ENCODE assay signal across 22 cellular contexts in the genomic region with DNA sequence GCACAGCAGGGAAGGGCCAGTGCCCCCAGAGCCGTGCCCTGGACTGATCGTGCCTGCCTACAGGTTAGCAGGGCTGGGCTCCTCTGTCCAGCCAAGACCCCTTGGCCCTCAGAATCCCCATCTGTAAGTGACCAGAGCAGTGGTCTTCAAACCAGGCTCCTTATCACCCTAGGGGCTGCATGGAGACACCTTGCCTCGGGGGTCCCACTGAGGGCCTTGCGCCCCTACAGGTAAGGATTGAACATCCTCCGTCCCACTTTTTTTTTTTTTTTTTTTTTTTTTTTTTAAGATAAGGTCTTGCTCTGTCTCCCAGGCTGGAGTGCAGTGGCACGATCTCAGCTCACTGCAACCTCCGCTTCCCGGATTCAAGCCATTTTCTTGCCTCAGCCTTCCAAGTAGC. TPM values are rescaled to one million over a fixed set of nuclear protein-coding genes. Genes with fewer than 3 reads are reported as not detected.
"Had no signal": no experiment of that assay in that cellular context is flagged by ENCODE, and none has a peak within 500 bp of the region (broad histone marks: within the 10 kb centered on the region; RNA-seq: fewer than 3 reads in every experiment).

No MANE protein-coding gene starts in this region.

- H3K27me3 ChIP-seq: MG63 had no signal

- H3K27ac Mint-ChIP-seq: T-cell had no signal

- H3K9ac ChIP-seq: SK-N-SH had no signal

- H3K4me1 Mint-ChIP-seq: T-cell had no signal

- DNase-seq: Karpas-422, KG1, MG63, NCI-H1092 treated with DMSO at 0.1 percent for 48 hours, NCI-H1436, NCI-H187, NCI-H2029, NCI-H2081 treated with DMSO at 0.1 percent for 48 hours, NCI-H2171, NCI-H226, NCI-H446, NCI-H510A, NCI-H524 treated with DMSO at 0.1 percent for 48 hours, NCI-H69, NCI-H774, SHP77, SK-N-SH, SW 1271, T-cell had no signal

- H3K9me3 ChIP-seq: SK-N-SH had no signal

- H3K36me3 Mint-ChIP-seq: T-cell had no signal

- H3K4me3 Mint-ChIP-seq: T-cell had no signal

- H3K27me3 Mint-ChIP-seq: T-cell had no signal

- H3K4me2 ChIP-seq: SK-N-SH had no signal

- H3K27ac ChIP-seq: RWPE1 had no signal

- ATAC-seq: T-cell had no signal

- H3K9me2 ChIP-seq: SK-N-SH had no signal

- H3K4me3 ChIP-seq: MG63 had no signal

- H3K36me3 ChIP-seq: MG63 had no signal

RNA-seq across cellular contexts. Expression of a gene that starts 32.6 kb away (rescaled TPM):
- total RNA-seq: HT-29 had no signal

RNA-seq across cellular contexts. Expression of a gene that starts 42.9 kb away (rescaled TPM):
- total RNA-seq: HT-29, SK-MEL-5, T-cell had no signal
- polyA plus RNA-seq: SK-N-SH had no signal

RNA-seq across cellular contexts. Expression of a gene that starts 54.3 kb away (rescaled TPM):
- total RNA-seq: HT-29, T-cell had no signal
- polyA plus RNA-seq: SK-N-SH had no signal
